In genomic region chr10:117885206-117885605, GRCh38 we compare ENCODE assay signal across 20 cellular contexts.
DNase-seq lines count a peak whose midpoint lies in the region; ATAC-seq and TF ChIP-seq lines count a peak whose summit lies in the region.
"Had no signal": no experiment of that assay in that cellular context is flagged by ENCODE, and none has a peak within 500 bp of the region (broad histone marks: within the 10 kb centered on the region; RNA-seq: fewer than 3 reads in every experiment).

No MANE protein-coding gene starts in this region.

- peak; percentile 16 for DNase-seq in NCI-H748 (lab: John Stamatoyannopoulos, UW; ENCODE audit: unreplicated experiment)
- no peak for DNase-seq in NCI-H748 treated with DMSO at 0.1 percent for 48 hours (lab: John Stamatoyannopoulos, UW)
- peak; percentile 26 for DNase-seq in epithelial cell of proximal tubule (ENCODE audit: low read depth)
- DNase-seq in neuronal stem cell (ENCODE audit: low spot score) = peak; percentile 29
- no peak for DNase-seq in left cardiac atrium
- no peak for DNase-seq in SW480 (ENCODE audit: low spot score)
- no peak for DNase-seq in activated T-helper 1 cell treated with anti-CD3 and anti-CD28 coated beads, Interleukin-12 subunit alpha, Interleukin-12 subunit beta, Interleukin-2, Interleukin-4 antibody, amounts not matched to agents 30 ng/mL and 10 ng/mL and 1 ng/mL, durations not matched to agents 14 hours and 24 hours and 36 hours (ENCODE audit: low spot score)
- no peak for DNase-seq in T-helper 9 cell
- DNase-seq: AML-193; C1 segment of cervical spinal cord; CD8-positive, alpha-beta T cell; Kasumi-1; NCI-H1694 treated with DMSO at 0.1 percent for 48 hours; NCI-H2081 treated with DMSO at 0.1 percent for 48 hours; NCI-H446; NCI-H526; PC-9; RPMI8226; SHP77 had no signal

- H4K91ac ChIP-seq in neuronal stem cell (ENCODE audit: low read depth, low read length, poor library complexity) = no peak overlapping the region

- H3K9me3 ChIP-seq in neuronal stem cell (replicated peaks in 1 of 2; ENCODE audit: control insufficient read depth in 2 of 2, insufficient read depth in 1 of 2, low read depth in 1 of 2, low read length in 2 of 2) = no peaks in the 10 kb centered on the region

- H3K4me3 Mint-ChIP-seq in activated T-helper 1 cell treated with anti-CD3 and anti-CD28 coated beads, Interleukin-12 subunit alpha, Interleukin-12 subunit beta, Interleukin-2, Interleukin-4 antibody, amounts not matched to agents 30 ng/mL and 10 ng/mL and 1 ng/mL, durations not matched to agents 14 hours and 24 hours and 36 hours = no peak overlapping the region
- H3K4me3 Mint-ChIP-seq: CD8-positive, alpha-beta T cell had no signal

- H3K18ac ChIP-seq in neuronal stem cell (ENCODE audit: low read length) = no peak overlapping the region

- H2BK5ac ChIP-seq in neuronal stem cell (ENCODE audit: low read length) = no peak overlapping the region

- H3K36me3 Mint-ChIP-seq in activated T-helper 1 cell treated with anti-CD3 and anti-CD28 coated beads, Interleukin-12 subunit alpha, Interleukin-12 subunit beta, Interleukin-2, Interleukin-4 antibody, amounts not matched to agents 30 ng/mL and 10 ng/mL and 1 ng/mL, durations not matched to agents 14 hours and 24 hours and 36 hours (ENCODE audit: low read depth) = no peaks in the 10 kb centered on the region
- H3K36me3 Mint-ChIP-seq: CD8-positive, alpha-beta T cell had no signal

- no peak overlapping the region for H2AFZ ChIP-seq in neuronal stem cell (ENCODE audit: low read length)
- H2AFZ ChIP-seq: PC-9 had no signal

- no peak overlapping the region for H3K14ac ChIP-seq in neuronal stem cell (ENCODE audit: low read length)

- no peak overlapping the region for H2BK12ac ChIP-seq in neuronal stem cell (ENCODE audit: low read length)

- H2AK5ac ChIP-seq in neuronal stem cell (ENCODE audit: low read depth, low read length) = no peak overlapping the region

- no peak overlapping the region for H3K27ac Mint-ChIP-seq in activated T-helper 1 cell treated with anti-CD3 and anti-CD28 coated beads, Interleukin-12 subunit alpha, Interleukin-12 subunit beta, Interleukin-2, Interleukin-4 antibody, amounts not matched to agents 30 ng/mL and 10 ng/mL and 1 ng/mL, durations not matched to agents 14 hours and 24 hours and 36 hours
- H3K27ac Mint-ChIP-seq: CD8-positive, alpha-beta T cell had no signal

- no peak overlapping the region for H3K27ac ChIP-seq in neuronal stem cell (replicated peaks; ENCODE audit: low read length)
- H3K27ac ChIP-seq: 22Rv1, PC-9 had no signal

- no CpG with 5 or more reads among the region's 8 CpGs for WGBS in neuronal stem cell (ENCODE audit: extremely low coverage in 2 of 2, insufficient read length in 2 of 2, insufficient replicate concordance in 1 of 2), 2 donors

- no peaks in the 10 kb centered on the region for H3K9me3 Mint-ChIP-seq in activated T-helper 1 cell treated with anti-CD3 and anti-CD28 coated beads, Interleukin-12 subunit alpha, Interleukin-12 subunit beta, Interleukin-2, Interleukin-4 antibody, amounts not matched to agents 30 ng/mL and 10 ng/mL and 1 ng/mL, durations not matched to agents 14 hours and 24 hours and 36 hours
- H3K9me3 Mint-ChIP-seq: CD8-positive, alpha-beta T cell had no signal

- no peaks in the 10 kb centered on the region for H3K27me3 ChIP-seq in neuronal stem cell (ENCODE audit: control insufficient read depth in 3 of 3, insufficient read depth in 3 of 3, low read depth in 1 of 3, low read length in 3 of 3)

- H3K4me2 ChIP-seq in neuronal stem cell (ENCODE audit: insufficient read depth, low read length, poor library complexity, severe bottlenecking) = no peak overlapping the region
- H3K4me2 ChIP-seq: PC-9 had no signal

- no peak overlapping the region for H3K4ac ChIP-seq in neuronal stem cell (ENCODE audit: low read length)

- no peak overlapping the region for H2BK15ac ChIP-seq in neuronal stem cell (ENCODE audit: low read length)

- no peak overlapping the region for H4K8ac ChIP-seq in neuronal stem cell (ENCODE audit: low read depth, low read length)

- peaks cover 0 to 9% of the 10 kb centered on the region in 2 donors for H3K4me1 ChIP-seq in neuronal stem cell (ENCODE audit: control insufficient read depth in 2 of 2, insufficient read depth in 1 of 2, low read depth in 1 of 2, low read length in 2 of 2)

- no peak overlapping the region for H2BK120ac ChIP-seq in neuronal stem cell (ENCODE audit: low read depth, low read length)

- no peak overlapping the region for H3K9ac ChIP-seq in neuronal stem cell (ENCODE audit: low read depth, low read length, poor library complexity)

- intact Hi-C loops in left cardiac atrium (cut with DNase I) = no loop called here
- intact Hi-C loops in activated T-helper 1 cell treated with anti-CD3 and anti-CD28 coated beads, Interleukin-12 subunit alpha, Interleukin-12 subunit beta, Interleukin-2, Interleukin-4 antibody, amounts not matched to agents 30 ng/mL and 10 ng/mL and 1 ng/mL, durations not matched to agents 14 hours and 24 hours and 36 hours (cut with micrococcal nuclease) = no loop called here

- no peaks in the 10 kb centered on the region for H3K36me3 ChIP-seq in neuronal stem cell (replicated peaks in 1 of 2; ENCODE audit: control insufficient read depth in 2 of 2, insufficient read depth in 2 of 2, low read length in 2 of 2)

- peak overlapping the region; percentile 20 for H3K4me3 ChIP-seq in epithelial cell of proximal tubule (ENCODE audit: low read depth, low read length)
- no peak overlapping the region for H3K4me3 ChIP-seq in neuronal stem cell (ENCODE audit: low read length in 2 of 2)
- H3K4me3 ChIP-seq: PC-9 had no signal

- no peak for TF ChIP-seq CTCF in epithelial cell of proximal tubule (conservative IDR thresholded peaks at IDR 0.05; ENCODE audit: low read depth, low read length)

- H3K23ac ChIP-seq in neuronal stem cell (ENCODE audit: low read depth, low read length, poor library complexity) = no peak overlapping the region

- H3K4me1 Mint-ChIP-seq in activated T-helper 1 cell treated with anti-CD3 and anti-CD28 coated beads, Interleukin-12 subunit alpha, Interleukin-12 subunit beta, Interleukin-2, Interleukin-4 antibody, amounts not matched to agents 30 ng/mL and 10 ng/mL and 1 ng/mL, durations not matched to agents 14 hours and 24 hours and 36 hours (ENCODE audit: low read depth) = no peaks in the 10 kb centered on the region

- no peaks in the 10 kb centered on the region for H3K79me1 ChIP-seq in neuronal stem cell (ENCODE audit: low read depth, low read length)

- no peak for ATAC-seq in left cardiac atrium
- ATAC-seq: CD8-positive, alpha-beta T cell had no signal

- H3K27me3 Mint-ChIP-seq in activated T-helper 1 cell treated with anti-CD3 and anti-CD28 coated beads, Interleukin-12 subunit alpha, Interleukin-12 subunit beta, Interleukin-2, Interleukin-4 antibody, amounts not matched to agents 30 ng/mL and 10 ng/mL and 1 ng/mL, durations not matched to agents 14 hours and 24 hours and 36 hours (ENCODE audit: insufficient read depth) = peaks cover 4% of the 10 kb centered on the region

Comparison
In these comparisons a context has a peak if more than half of its experiments do, and no peak if none do; other contexts are left out.
1. DNase-seq: peak in NCI-H748 (single experiment), epithelial cell of proximal tubule (single experiment) and neuronal stem cell (single experiment); none in NCI-H748 treated with DMSO at 0.1 percent for 48 hours (single experiment), left cardiac atrium (single experiment), SW480 (single experiment), activated T-helper 1 cell treated with anti-CD3 and anti-CD28 coated beads, Interleukin-12 subunit alpha, Interleukin-12 subunit beta, Interleukin-2, Interleukin-4 antibody, amounts not matched to agents 30 ng/mL and 10 ng/mL and 1 ng/mL, durations not matched to agents 14 hours and 24 hours and 36 hours (single experiment) and T-helper 9 cell (single experiment).